ENCODE assay signal across 8 cellular contexts in genomic region chr9:88781500-88782391, GRCh38.
DNase-seq lines count a peak whose midpoint lies in the region; ATAC-seq and TF ChIP-seq lines count a peak whose summit lies in the region.

No MANE protein-coding gene starts in this region.

- H3K4me1 ChIP-seq in mesendoderm (ENCODE audit: control insufficient read depth, low read depth, low read length), result peaks cover 5% of the 10 kb centered on the region

- H3K27me3 Mint-ChIP-seq in activated T-cell treated with anti-CD3 and anti-CD28 coated beads, Interleukin-2, amount 50 U/mL, for 72 hours (ENCODE audit: low read depth), result peaks cover 19% of the 10 kb centered on the region

- no peaks in the 10 kb centered on the region for H3K79me2 ChIP-seq in mesendoderm (ENCODE audit: control insufficient read depth, insufficient read depth, low read length)

- TF ChIP-seq CTCF in AG10803 (conservative IDR thresholded peaks at IDR 0.05; ENCODE audit: low read length), result peak; percentile 39
- TF ChIP-seq CTCF in coronary artery (IDR thresholded peaks at IDR 0.05), result peak; percentile 17

- no peak overlapping the region for H2BK120ac ChIP-seq in mesendoderm (ENCODE audit: low read depth, low read length)

- no peaks in the 10 kb centered on the region for H3K79me1 ChIP-seq in mesendoderm (ENCODE audit: low read length)

- H3K9me3 Mint-ChIP-seq in activated T-cell treated with anti-CD3 and anti-CD28 coated beads, Interleukin-2, amount 50 U/mL, for 72 hours, result no peaks in the 10 kb centered on the region

- H3K4me1 Mint-ChIP-seq in activated T-cell treated with anti-CD3 and anti-CD28 coated beads, Interleukin-2, amount 50 U/mL, for 72 hours (ENCODE audit: low read depth), result peaks cover 6% of the 10 kb centered on the region

- H3K27me3 ChIP-seq in mesendoderm (ENCODE audit: insufficient read depth, low read length, poor library complexity), result no peaks in the 10 kb centered on the region

- no peak overlapping the region for H3K4ac ChIP-seq in mesendoderm (ENCODE audit: low read depth, low read length)

- H3K36me3 ChIP-seq in mesendoderm (ENCODE audit: control insufficient read depth, insufficient read depth, low read length), result no peaks in the 10 kb centered on the region

- H3K4me3 ChIP-seq in AG10803 (ENCODE audit: low read length), result no peak overlapping the region
- H3K4me3 ChIP-seq in coronary artery, result no peak overlapping the region
- no peak overlapping the region for H3K4me3 ChIP-seq in mesendoderm (ENCODE audit: low read length)

- DNase-seq in AG10803 (ENCODE audit: low read depth), result no peak
- DNase-seq in MV-4-11 (lab: John Stamatoyannopoulos, UW), result peak; percentile 97
- DNase-seq in coronary artery (ENCODE audit: low spot score), result no peak
- DNase-seq in mesendoderm, result peak; percentile 80
- no peak for DNase-seq in glomerular visceral epithelial cell (ENCODE audit: extremely low spot score)
- no peak for DNase-seq in activated T-cell treated with anti-CD3 and anti-CD28 coated beads, Interleukin-2, amount 50 U/mL, for 72 hours
- no peak for DNase-seq in AG20443 (ENCODE audit: low spot score)
- DNase-seq in nucleus accumbens (lab: John Stamatoyannopoulos, UW), result no peak

- H2BK5ac ChIP-seq in mesendoderm (ENCODE audit: low read length), result no peak overlapping the region

- H3K9ac ChIP-seq in mesendoderm (ENCODE audit: low read length), result no peak overlapping the region

- no peak overlapping the region for H3K4me3 Mint-ChIP-seq in activated T-cell treated with anti-CD3 and anti-CD28 coated beads, Interleukin-2, amount 50 U/mL, for 72 hours

- H2AK5ac ChIP-seq in mesendoderm (ENCODE audit: low read length), result no peak overlapping the region

- H3K27ac ChIP-seq in coronary artery (peak overlapping the region; percentile 64 to 70), mesendoderm (ENCODE audit: low read depth, low read length) (no peak overlapping the region)

- H2BK15ac ChIP-seq in mesendoderm (replicated peaks; ENCODE audit: low read depth), result no peak overlapping the region

- peak overlapping the region; percentile 27 for H3K56ac ChIP-seq in mesendoderm (ENCODE audit: low read length)

- no peak for ATAC-seq in activated T-cell treated with anti-CD3 and anti-CD28 coated beads, Interleukin-2, amount 50 U/mL, for 72 hours (replicated peaks in 1 of 2)

- H3K27ac Mint-ChIP-seq in activated T-cell treated with anti-CD3 and anti-CD28 coated beads, Interleukin-2, amount 50 U/mL, for 72 hours, result no peak overlapping the region

- no peak overlapping the region for H4K8ac ChIP-seq in mesendoderm (ENCODE audit: low read depth, low read length)

- H3K18ac ChIP-seq in mesendoderm (ENCODE audit: low read length), result no peak overlapping the region

- H3K23ac ChIP-seq in mesendoderm (ENCODE audit: low read length), result no peak overlapping the region

- WGBS in mesendoderm (ENCODE audit: extremely low coverage, insufficient coverage, low lambda C conversion rate), result no CpG with 5 or more reads among the region's 8 CpGs

- H3K4me2 ChIP-seq in mesendoderm (ENCODE audit: low read length), result no peak overlapping the region

- H4K5ac ChIP-seq in mesendoderm (ENCODE audit: low read length), result no peak overlapping the region

- no peaks in the 10 kb centered on the region for H3K36me3 Mint-ChIP-seq in activated T-cell treated with anti-CD3 and anti-CD28 coated beads, Interleukin-2, amount 50 U/mL, for 72 hours (ENCODE audit: insufficient read depth in 2 of 2)

Comparison
In these comparisons a context has a peak if more than half of its experiments do, and no peak if none do; other contexts are left out.
1. DNase-seq: peak in MV-4-11 (single experiment) and mesendoderm (single experiment); none in AG10803 (single experiment), coronary artery (single experiment), glomerular visceral epithelial cell (single experiment), activated T-cell treated with anti-CD3 and anti-CD28 coated beads, Interleukin-2, amount 50 U/mL, for 72 hours (0 of 2), AG20443 (single experiment) and nucleus accumbens (0 of 56).